In the genomic region with DNA sequence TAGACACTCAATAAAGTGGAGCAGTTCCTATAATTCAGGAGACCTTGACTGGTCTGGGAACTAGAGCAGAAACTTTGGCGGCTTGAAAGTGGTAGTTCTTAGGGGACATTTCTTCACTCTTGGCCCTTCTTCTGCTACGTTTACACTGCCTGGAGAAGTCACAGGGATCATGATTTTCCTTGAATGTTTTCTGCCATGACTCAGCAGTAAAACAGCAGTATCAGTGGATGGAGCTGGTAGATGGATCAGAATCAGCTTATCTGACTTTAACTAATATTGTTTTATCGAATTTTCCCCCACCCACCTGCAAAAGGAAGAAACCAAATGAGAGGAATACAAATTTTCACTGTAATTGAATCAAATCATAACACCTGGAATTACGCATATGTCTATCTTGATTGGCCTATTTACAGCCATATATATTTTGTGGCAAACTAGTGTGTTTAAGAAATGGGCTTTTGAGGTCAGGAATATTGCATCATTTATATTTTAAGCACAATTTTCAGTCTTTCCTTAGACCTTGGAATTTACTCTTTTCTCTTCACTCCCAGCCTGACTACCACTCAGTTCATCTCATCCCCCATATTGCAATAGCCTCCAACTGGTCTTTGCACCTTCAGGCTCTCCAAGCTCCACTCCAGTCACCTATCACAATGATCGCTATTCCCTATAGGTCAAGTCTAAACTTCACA, we compare ENCODE assay signal across 2 cellular contexts.
A peak's percentile ranks its signal among the peaks of the same experiment; 100 is the strongest.
TF ChIP-seq lines count a peak whose summit lies in the region.

No MANE protein-coding gene starts in this region.

TF ChIP-seq in IMR-90, 13 proteins besides CTCF, POLR2A, EP300 and RAD21:
- TF ChIP-seq NFE2L2 (IDR thresholded peaks at IDR 0.05; ENCODE audit: low read depth, low read length) (peak; percentile 88), USF2 (IDR thresholded peaks at IDR 0.05; ENCODE audit: low read depth, low read length) (no peak)

TF ChIP-seq in H1, 55 proteins besides CTCF, POLR2A, EP300 and RAD21:
- TF ChIP-seq MAFK (IDR thresholded peaks at IDR 0.05; ENCODE audit: low read depth, low read length) (0 out of 2 replicates have a peak, but pooled peaks have one; percentile 27), CTBP2 (IDR thresholded peaks at IDR 0.05; ENCODE audit: borderline replicate concordance, insufficient read depth, insufficient read length, low read length) (no peak), PHF8 (conservative IDR thresholded peaks at IDR 0.05; ENCODE audit: low read depth, low read length) (no peak)
